ENCODE assay signal across 30 cellular contexts in the genomic region with DNA sequence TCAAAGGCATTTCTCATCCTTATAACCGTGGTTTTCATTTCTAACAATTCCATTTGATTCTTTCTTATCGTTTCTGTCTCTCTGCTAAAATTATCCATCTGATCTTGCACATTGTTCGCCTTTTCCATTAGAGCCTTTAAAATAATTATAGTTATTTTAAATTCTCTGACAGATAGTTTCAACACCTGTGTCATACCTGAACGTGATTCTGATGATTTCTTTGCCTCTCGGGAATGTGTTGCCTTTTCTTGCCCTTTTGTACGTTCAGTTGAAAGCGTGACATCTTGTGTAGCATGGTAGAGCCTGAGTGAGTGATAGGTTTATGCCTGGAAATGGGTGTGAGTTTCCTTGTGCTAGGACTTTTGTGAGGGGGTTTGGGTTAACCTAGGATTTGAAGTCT.
"Had no signal": no experiment of that assay in that cellular context is flagged by ENCODE, and none has a peak within 500 bp of the region (broad histone marks: within the 10 kb centered on the region; RNA-seq: fewer than 3 reads in every experiment).

No MANE protein-coding gene starts in this region.

- H3K4me3 ChIP-seq: ovary, psoas muscle, right lobe of liver, sigmoid colon, suprapubic skin, testis, tibial artery, transverse colon, vagina had no signal

- H3K27me3 Mint-ChIP-seq: progenitor cell of endocrine pancreas, type B pancreatic cell had no signal

- H3K4me3 Mint-ChIP-seq: naive thymus-derived CD4-positive, alpha-beta T cell; natural killer cell; nephron; neural crest cell; stimulated activated effector memory CD8-positive, alpha-beta T cell treated with anti-CD3 and anti-CD28 coated beads, Interleukin-12 subunit alpha, Interleukin-12 subunit beta, amount 100 ng/mL, for 72 hours; stimulated activated naive B cell treated with anti-CD40 and anti-IgM and Interleukin-4, amounts not matched to agents 10 μg/mL and 1 μg/mL and 100 μg/mL, for 72 hours; stimulated activated naive CD8-positive, alpha-beta T cell treated with anti-CD3 and anti-CD28 coated beads, Interleukin-15, Interleukin-2, amounts not matched to agents 100 ng/mL and 50 ng/mL, for 24 hours; type B pancreatic cell had no signal

- H3K27ac Mint-ChIP-seq: naive thymus-derived CD4-positive, alpha-beta T cell; natural killer cell; nephron; progenitor cell of endocrine pancreas; stimulated activated effector memory CD8-positive, alpha-beta T cell treated with anti-CD3 and anti-CD28 coated beads, Interleukin-12 subunit alpha, Interleukin-12 subunit beta, amount 100 ng/mL, for 72 hours; stimulated activated naive B cell treated with anti-CD40 and anti-IgM and Interleukin-4, amounts not matched to agents 10 μg/mL and 1 μg/mL and 100 μg/mL, for 72 hours; stimulated activated naive CD8-positive, alpha-beta T cell treated with anti-CD3 and anti-CD28 coated beads, Interleukin-15, Interleukin-2, amounts not matched to agents 100 ng/mL and 50 ng/mL, for 24 hours; type B pancreatic cell had no signal

- H3K36me3 ChIP-seq: neutrophil, ovary, right lobe of liver, sigmoid colon, suprapubic skin, tibial artery, transverse colon, vagina had no signal

- H3K4me1 ChIP-seq: parathyroid adenoma, psoas muscle, right lobe of liver, sigmoid colon, suprapubic skin, testis, transverse colon, vagina had no signal

- H3K27ac ChIP-seq: neutrophil, ovary, parathyroid adenoma, psoas muscle, right lobe of liver, sigmoid colon, suprapubic skin, testis, tibial artery, transverse colon, vagina had no signal

- DNase-seq: naive thymus-derived CD4-positive, alpha-beta T cell; natural killer cell; nucleus accumbens; ovary; posterior cingulate gyrus; psoas muscle; right cardiac atrium; right lobe of liver; sigmoid colon; small intestine; stimulated activated CD4-positive, alpha-beta T cell treated with anti-CD3 and anti-CD28 coated beads, Interleukin-15, amount 100 ng/mL, for 24 hours; stimulated activated CD4-positive, alpha-beta T cell treated with anti-CD3 and anti-CD28 coated beads, Interleukin-2, amount 100 ng/mL, for 24 hours; stimulated activated CD4-positive, alpha-beta T cell treated with anti-CD3 and anti-CD28 coated beads, Interleukin-2, amount 100 ng/mL, for 48 hours; stimulated activated CD4-positive, alpha-beta T cell treated with anti-CD3 and anti-CD28 coated beads, Interleukin-4, amount 100 ng/mL, for 24 hours; stimulated activated naive B cell treated with anti-CD40 and anti-IgM and Interleukin-4, amounts not matched to agents 10 μg/mL and 1 μg/mL and 100 μg/mL, for 72 hours; stimulated activated naive CD4-positive, alpha-beta T cell treated with Interleukin-2 at 50 U/mL for 16 hours; substantia nigra; testis; tibial artery; transverse colon had no signal

- H3K4me1 Mint-ChIP-seq: naive thymus-derived CD4-positive, alpha-beta T cell; natural killer cell; nephron; stimulated activated effector memory CD8-positive, alpha-beta T cell treated with anti-CD3 and anti-CD28 coated beads, Interleukin-12 subunit alpha, Interleukin-12 subunit beta, amount 100 ng/mL, for 72 hours; stimulated activated naive B cell treated with anti-CD40 and anti-IgM and Interleukin-4, amounts not matched to agents 10 μg/mL and 1 μg/mL and 100 μg/mL, for 72 hours had no signal

- H3K27me3 ChIP-seq: ovary, right lobe of liver, sigmoid colon, testis, tibial artery, vagina had no signal

- ATAC-seq: naive thymus-derived CD4-positive, alpha-beta T cell; natural killer cell; psoas muscle; right cardiac atrium; right lobe of liver; stimulated activated effector memory CD8-positive, alpha-beta T cell treated with anti-CD3 and anti-CD28 coated beads, Interleukin-12 subunit alpha, Interleukin-12 subunit beta, amount 100 ng/mL, for 72 hours; stimulated activated naive B cell treated with anti-CD40 and anti-IgM and Interleukin-4, amounts not matched to agents 10 μg/mL and 1 μg/mL and 100 μg/mL, for 72 hours had no signal

- H3K9me3 Mint-ChIP-seq: naive thymus-derived CD4-positive, alpha-beta T cell; natural killer cell; nephron; neural crest cell; stimulated activated effector memory CD8-positive, alpha-beta T cell treated with anti-CD3 and anti-CD28 coated beads, Interleukin-12 subunit alpha, Interleukin-12 subunit beta, amount 100 ng/mL, for 72 hours; stimulated activated naive B cell treated with anti-CD40 and anti-IgM and Interleukin-4, amounts not matched to agents 10 μg/mL and 1 μg/mL and 100 μg/mL, for 72 hours; stimulated activated naive CD8-positive, alpha-beta T cell treated with anti-CD3 and anti-CD28 coated beads, Interleukin-15, Interleukin-2, amounts not matched to agents 100 ng/mL and 50 ng/mL, for 24 hours; type B pancreatic cell had no signal

- H3K36me3 Mint-ChIP-seq: natural killer cell; stimulated activated effector memory CD8-positive, alpha-beta T cell treated with anti-CD3 and anti-CD28 coated beads, Interleukin-12 subunit alpha, Interleukin-12 subunit beta, amount 100 ng/mL, for 72 hours; stimulated activated naive B cell treated with anti-CD40 and anti-IgM and Interleukin-4, amounts not matched to agents 10 μg/mL and 1 μg/mL and 100 μg/mL, for 72 hours had no signal

- H3K9me3 ChIP-seq: neutrophil, ovary, psoas muscle, right lobe of liver, sigmoid colon, suprapubic skin, testis, tibial artery, transverse colon, vagina had no signal
